7 cellular contexts compared by ENCODE assay signal in genomic region chr6:1603708-1604346, GRCh38. TPM values are rescaled to one million over a fixed set of nuclear protein-coding genes. Genes with fewer than 3 reads are reported as not detected.
DNase-seq lines count a peak whose midpoint lies in the region; ATAC-seq and TF ChIP-seq lines count a peak whose summit lies in the region.

No MANE protein-coding gene starts in this region.

- peak; percentile 21 for ATAC-seq in HG03159 (IDR thresholded peaks at IDR 0.05; ENCODE audit: unreplicated experiment)
- peak; percentile 2 for ATAC-seq in activated naive CD8-positive, alpha-beta T cell treated with anti-CD3 and anti-CD28 coated beads, Interleukin-2, amount 50 U/mL, for 24 hours
- ATAC-seq in stimulated activated memory B cell treated with anti-CD40 and anti-IgM and Interleukin-4, amounts not matched to agents 10 μg/mL and 1 μg/mL and 100 μg/mL, for 72 hours, result no peak
- no peak for ATAC-seq in GM19397 (IDR thresholded peaks at IDR 0.05; ENCODE audit: unreplicated experiment)

- TF ChIP-seq POLR2A in adrenal gland (IDR thresholded peaks at IDR 0.05), result no peak

- H3K4me1 Mint-ChIP-seq in activated naive CD8-positive, alpha-beta T cell treated with anti-CD3 and anti-CD28 coated beads, Interleukin-2, amount 50 U/mL, for 24 hours, result peaks cover 34% of the 10 kb centered on the region
- H3K4me1 Mint-ChIP-seq in stimulated activated memory B cell treated with anti-CD40 and anti-IgM and Interleukin-4, amounts not matched to agents 10 μg/mL and 1 μg/mL and 100 μg/mL, for 72 hours, result peaks cover 37% of the 10 kb centered on the region

- H3K27me3 ChIP-seq in iPS-20b (ENCODE audit: insufficient read depth, low read length) (peaks cover 87% of the 10 kb centered on the region), adrenal gland (peaks cover 74% of the 10 kb centered on the region)

- H3K27ac ChIP-seq in iPS-20b (ENCODE audit: low read length), result no peak overlapping the region
- H3K27ac ChIP-seq in adrenal gland, result no peak overlapping the region

- H3K36me3 ChIP-seq in iPS-20b (ENCODE audit: insufficient read depth, low read depth, low read length), result no peaks in the 10 kb centered on the region
- no peaks in the 10 kb centered on the region for H3K36me3 ChIP-seq in adrenal gland (replicated peaks in 1 of 2)

- intact Hi-C loops in adrenal gland (cut with DNase I), result loop anchor here (5.0 to 10.0 kb wide), 4 partner anchors 81 to 593 kb away; no protein-coding TSS in a partner anchor

- TF ChIP-seq CTCF in adrenal gland (IDR thresholded peaks at IDR 0.05), result no peak

- H3K4me3 ChIP-seq in iPS-20b (ENCODE audit: low read length), result peak overlapping the region; percentile 64; the same call in 1 of the 2 replicates
- H3K4me3 ChIP-seq in adrenal gland, result peak overlapping the region in 1 of 4 donors; percentile 46

- H3K27me3 Mint-ChIP-seq in activated naive CD8-positive, alpha-beta T cell treated with anti-CD3 and anti-CD28 coated beads, Interleukin-2, amount 50 U/mL, for 24 hours, result peaks cover 81% of the 10 kb centered on the region
- H3K27me3 Mint-ChIP-seq in stimulated activated memory B cell treated with anti-CD40 and anti-IgM and Interleukin-4, amounts not matched to agents 10 μg/mL and 1 μg/mL and 100 μg/mL, for 72 hours, result peaks cover 92% of the 10 kb centered on the region

- no peaks in the 10 kb centered on the region for H3K36me3 Mint-ChIP-seq in activated naive CD8-positive, alpha-beta T cell treated with anti-CD3 and anti-CD28 coated beads, Interleukin-2, amount 50 U/mL, for 24 hours (ENCODE audit: low read depth)
- no peaks in the 10 kb centered on the region for H3K36me3 Mint-ChIP-seq in stimulated activated memory B cell treated with anti-CD40 and anti-IgM and Interleukin-4, amounts not matched to agents 10 μg/mL and 1 μg/mL and 100 μg/mL, for 72 hours

- H3K9me3 Mint-ChIP-seq in activated naive CD8-positive, alpha-beta T cell treated with anti-CD3 and anti-CD28 coated beads, Interleukin-2, amount 50 U/mL, for 24 hours, result no peaks in the 10 kb centered on the region
- no peaks in the 10 kb centered on the region for H3K9me3 Mint-ChIP-seq in stimulated activated memory B cell treated with anti-CD40 and anti-IgM and Interleukin-4, amounts not matched to agents 10 μg/mL and 1 μg/mL and 100 μg/mL, for 72 hours

- no peak overlapping the region for H3K27ac Mint-ChIP-seq in activated naive CD8-positive, alpha-beta T cell treated with anti-CD3 and anti-CD28 coated beads, Interleukin-2, amount 50 U/mL, for 24 hours
- no peak overlapping the region for H3K27ac Mint-ChIP-seq in stimulated activated memory B cell treated with anti-CD40 and anti-IgM and Interleukin-4, amounts not matched to agents 10 μg/mL and 1 μg/mL and 100 μg/mL, for 72 hours

- H3K9me3 ChIP-seq in iPS-20b (ENCODE audit: insufficient read depth, low read depth, low read length) (no peaks in the 10 kb centered on the region), adrenal gland (replicated peaks in 1 of 3) (no peaks in the 10 kb centered on the region)

- 40 to 76% (median 50%) methylated on average over 18 to 27 of the region's 27 CpGs for WGBS in adrenal gland, 4 donors

- H3K4me1 ChIP-seq in iPS-20b (ENCODE audit: insufficient read depth, low read length), result peaks cover 20% of the 10 kb centered on the region; the same call in 1 of the 2 replicates
- peaks cover 0 to 14% of the 10 kb centered on the region in 2 donors for H3K4me1 ChIP-seq in adrenal gland (replicated peaks in 1 of 2)

- no peak overlapping the region for H3K4me3 Mint-ChIP-seq in activated naive CD8-positive, alpha-beta T cell treated with anti-CD3 and anti-CD28 coated beads, Interleukin-2, amount 50 U/mL, for 24 hours
- peak overlapping the region; percentile 23 for H3K4me3 Mint-ChIP-seq in stimulated activated memory B cell treated with anti-CD40 and anti-IgM and Interleukin-4, amounts not matched to agents 10 μg/mL and 1 μg/mL and 100 μg/mL, for 72 hours

- no peak for DNase-seq in activated naive CD8-positive, alpha-beta T cell treated with anti-CD3 and anti-CD28 coated beads, Interleukin-2, amount 50 U/mL, for 24 hours
- DNase-seq in NCI-H1092 (lab: John Stamatoyannopoulos, UW) (no peak), adrenal gland (no peak)

- no peak overlapping the region for H3K9ac ChIP-seq in iPS-20b (ENCODE audit: low read depth, low read length)

RNA-seq across cellular contexts. Expression of gene FOXC1, which starts 5.9 kb away (rescaled TPM):
- total RNA-seq in adrenal gland, result 10 to 100 TPM in 1 of 8 donors, 1 to 10 TPM in 7; 3.0 to 13.2 (median 5.7) TPM
- polyA plus RNA-seq in adrenal gland, result 1 to 10 TPM; 2.7 to 5.3 (median 4.6) TPM

Comparison
In these comparisons a context has a peak if more than half of its experiments do, and no peak if none do; other contexts are left out.
1. ATAC-seq: peak in HG03159 (single experiment) and activated naive CD8-positive, alpha-beta T cell treated with anti-CD3 and anti-CD28 coated beads, Interleukin-2, amount 50 U/mL, for 24 hours (single experiment); none in stimulated activated memory B cell treated with anti-CD40 and anti-IgM and Interleukin-4, amounts not matched to agents 10 μg/mL and 1 μg/mL and 100 μg/mL, for 72 hours (single experiment) and GM19397 (single experiment).